In the genomic region with DNA sequence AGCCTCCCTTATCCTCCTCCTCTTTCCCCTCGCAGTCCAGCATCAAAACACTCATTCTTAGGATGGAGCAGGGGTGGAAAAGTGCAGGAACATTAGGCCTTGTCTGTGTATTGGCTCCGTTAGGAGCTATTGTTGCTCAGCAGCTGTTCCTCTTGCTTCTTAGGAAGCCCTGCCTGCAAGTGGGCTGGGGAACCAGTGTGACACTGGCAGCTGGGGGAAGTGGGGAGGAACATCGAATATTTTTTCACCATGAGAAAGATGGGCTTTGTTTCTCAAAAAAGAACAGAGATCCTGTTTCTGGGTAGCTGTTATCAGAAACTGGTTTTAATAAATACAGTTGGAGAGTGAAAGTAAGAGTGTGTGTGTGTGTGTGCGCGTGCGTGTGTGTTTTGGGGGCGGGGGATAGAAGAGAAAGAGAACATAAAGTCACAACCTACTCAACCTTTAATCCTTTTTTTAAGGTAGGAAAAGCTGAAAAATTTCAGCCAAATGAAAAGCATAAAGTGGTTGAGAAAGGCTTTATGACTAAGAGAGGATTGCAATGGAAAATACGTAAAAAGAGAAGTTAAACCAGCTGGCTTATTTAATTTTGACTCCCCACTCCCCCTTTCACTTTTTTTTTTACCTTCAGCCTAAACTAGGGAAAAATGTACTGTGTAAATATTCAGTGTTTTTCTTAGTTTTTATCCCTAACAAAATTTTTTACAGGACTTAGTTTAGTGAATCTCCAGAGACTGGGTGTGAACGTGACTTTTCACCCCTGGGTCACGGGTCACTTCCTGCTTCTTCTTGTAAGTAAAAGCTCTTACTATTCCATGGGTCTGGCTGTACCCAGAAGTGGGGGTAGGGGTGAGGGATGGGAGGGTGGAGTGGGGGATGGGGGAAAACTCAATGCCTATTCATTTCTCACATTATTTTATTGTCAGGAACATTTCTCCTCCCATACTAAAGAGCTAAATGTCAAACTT, we compare ENCODE assay signal across 8 cellular contexts.
DNase-seq lines count a peak whose midpoint lies in the region; ATAC-seq, FAIRE-seq and TF ChIP-seq lines count a peak whose summit lies in the region.

No MANE protein-coding gene starts in this region.

- peak; percentile 15 to 44; a peak in 2 of 4 replicates for TF ChIP-seq EP300 in GM12878 (IDR thresholded peaks at IDR 0.05; ENCODE audit: borderline replicate concordance in 1 of 2, control insufficient read depth in 1 of 2, low read depth in 2 of 2, low read length in 2 of 2)

- H3K79me2 ChIP-seq in GM12878 (ENCODE audit: control insufficient read depth, insufficient read depth, low read length): peaks cover 6% of the 10 kb centered on the region

- TF ChIP-seq CTCF in CD14-positive monocyte (IDR thresholded peaks at IDR 0.05) (no peak), GM12878 (IDR thresholded peaks at IDR 0.05 in 2 of 3, conservative IDR thresholded peaks at IDR 0.05 in 1 of 3; ENCODE audit: control insufficient read depth in 2 of 3, extremely low read depth in 1 of 3, insufficient read depth in 1 of 3, low read depth in 3 of 3, low read length in 3 of 3) (no peak)

- in situ Hi-C loops in GM12878 (cut with MboI): no loop called here

- CTCF ChIA-PET in GM12878 (lab: Yijun Ruan, JAX): interaction anchor here (0.7 to 8.6 kb wide), 22 partner anchors 9 to 1123 kb away, joined by 3 to 179 read pairs (median 7); no protein-coding TSS in a partner anchor

- peaks cover 0 to 3% (median 0%) of the 10 kb centered on the region in 3 donors for H3K27me3 Mint-ChIP-seq in CD14-positive monocyte (ENCODE audit: low read depth in 3 of 3)

- SMC1A ChIA-PET in GM12878 (lab: Charles Lee; ENCODE audit: uncharacterized antibody, unreplicated experiment): interaction anchor here (0.6 to 24.0 kb wide), 32 partner anchors 7 to 479 kb away, joined by 3 to 805 read pairs (median 22); a partner anchor contains a TSS

- peak overlapping the region; percentile 40 to 78 for H3K4me3 Mint-ChIP-seq in CD14-positive monocyte

- DNase-seq in CD14-positive monocyte (ENCODE audit: low spot score): peak; percentile 54
- peak; percentile 78 for DNase-seq in SIG-M5 treated with dmso at 0.1 percent for 504 hours (lab: John Stamatoyannopoulos, UW; ENCODE audit: unreplicated experiment)
- peak; percentile 86 for DNase-seq in GM12878 (ENCODE audit: low read depth, low spot score)
- peak; percentile 56 to 67 for DNase-seq in left colon
- peak; percentile 51 to 55 for DNase-seq in stimulated activated CD4-positive, alpha-beta T cell treated with anti-CD3 and anti-CD28 coated beads, Interleukin-1b, Interleukin-23, amount 100 ng/mL, for 4 hours (ENCODE audit: low read depth in 2 of 2)
- no peak for DNase-seq in islet precursor cell
- no peak for DNase-seq in NCI-H2081 treated with DMSO at 0.1 percent for 48 hours (lab: John Stamatoyannopoulos, UW)

- TF ChIP-seq POLR2A in GM12878 (IDR thresholded peaks at IDR 0.05; ENCODE audit: low read depth, low read length): peak; percentile 56; the same call in 1 of the 2 replicates

- peaks cover 52% of the 10 kb centered on the region for H3K4me1 ChIP-seq in GM12878 (ENCODE audit: control insufficient read depth, insufficient read depth, low read length)

- no peaks in the 10 kb centered on the region for H3K27me3 ChIP-seq in GM12878 (replicated peaks in 1 of 2; ENCODE audit: control insufficient read depth in 2 of 2, insufficient read depth in 2 of 2, low read length in 1 of 2)

- intact Hi-C loops in CD14-positive monocyte (cut with micrococcal nuclease): loop anchor here (5.0 to 10.0 kb wide), 5 partner anchors 71 to 1339 kb away; a partner anchor contains a TSS
- intact Hi-C loops in GM12878 (cut with micrococcal nuclease; ENCODE audit: unreplicated experiment): no loop called here
- intact Hi-C loops in left colon (cut with DNase I, micrococcal nuclease): no loop called here

- peak overlapping the region; percentile 100 for H3K27ac ChIP-seq in GM12878 (ENCODE audit: control insufficient read depth, insufficient read depth)

- TSS peak; percentile 56 for BruUV-seq in GM12878 (replicated peaks; lab: Mats Ljungman, UMichigan)

- no peak for FAIRE-seq in GM12878 (lab: Jason Lieb, UNC)

- peak overlapping the region; percentile 98 to 100 (median 99) for H3K27ac Mint-ChIP-seq in CD14-positive monocyte

- POLR2A ChIA-PET in GM12878 (lab: Charles Lee): interaction anchor here (0.6 to 9.0 kb wide), 26 partner anchors 8 to 846 kb away, joined by 3 to 170 read pairs (median 5); a partner anchor contains a TSS

- H3K4me1 Mint-ChIP-seq in CD14-positive monocyte: peaks cover 51% of the 10 kb centered on the region

- H3K9me3 Mint-ChIP-seq in CD14-positive monocyte: peaks cover 0 to 3% (median 0%) of the 10 kb centered on the region in 7 donors

- TF ChIP-seq RAD21 in GM12878 (IDR thresholded peaks at IDR 0.05; ENCODE audit: insufficient read depth, low read depth, low read length): no peak

- peaks cover 0 to 2% of the 10 kb centered on the region in 2 donors for H3K36me3 Mint-ChIP-seq in CD14-positive monocyte

- peak overlapping the region; percentile 46 for H3K4me3 ChIP-seq in GM12878

- ATAC-seq in GM21528 (IDR thresholded peaks at IDR 0.05; ENCODE audit: low FRiP score, unreplicated experiment) (peak; percentile 32), GM12878 (peak; percentile 41), left colon (peak; percentile 78)

- WGBS in GM12878 (ENCODE audit: insufficient coverage, insufficient replicate concordance, low lambda C conversion rate, missing lambda C conversion rate): 0% methylated on average over 10 of the region's 10 CpGs

- no peaks in the 10 kb centered on the region for H3K36me3 ChIP-seq in GM12878 (ENCODE audit: control insufficient read depth in 2 of 2, insufficient read depth in 2 of 2, low read length in 1 of 2)

- no peaks in the 10 kb centered on the region; the same call in 2 of the 3 replicates for H3K9me3 ChIP-seq in GM12878 (replicated peaks; ENCODE audit: control insufficient read depth, insufficient read depth, low read length)

- peak overlapping the region; percentile 93 for H3K4me2 ChIP-seq in GM12878 (ENCODE audit: control insufficient read depth, insufficient read depth)

- H4K20me1 ChIP-seq in GM12878 (ENCODE audit: control insufficient read depth, insufficient read depth): no peaks in the 10 kb centered on the region

- RAD21 ChIA-PET in GM12878 (lab: Charles Lee; ENCODE audit: unreplicated experiment): interaction anchor here (0.6 to 11.6 kb wide), 40 partner anchors 11 to 914 kb away, joined by 3 to 356 read pairs (median 7); a partner anchor contains a TSS

- H2AFZ ChIP-seq in GM12878 (ENCODE audit: control insufficient read depth, low read depth, low read length): peak overlapping the region; percentile 44

- H3K9ac ChIP-seq in GM12878 (ENCODE audit: control insufficient read depth, insufficient read depth, low read length): peak overlapping the region; percentile 75

TF ChIP-seq in GM12878, 131 proteins besides CTCF, POLR2A, EP300 and RAD21 (continues in another document):
- TF ChIP-seq ZNF24 (IDR thresholded peaks at IDR 0.05) (no peak), BMI1 (IDR thresholded peaks at IDR 0.05; ENCODE audit: borderline replicate concordance) (no peak), EED (IDR thresholded peaks at IDR 0.05; ENCODE audit: low read depth) (peak; percentile 85), ETV6 (conservative IDR thresholded peaks at IDR 0.05 in 1 of 2, IDR thresholded peaks at IDR 0.05 in 1 of 2; ENCODE audit: borderline replicate concordance in 1 of 2, low read depth in 1 of 2) (peak in 1 of 2 experiments; percentile 42; a peak in 2 of 4 replicates), WRNIP1 (IDR thresholded peaks at IDR 0.05; ENCODE audit: borderline replicate concordance, low read depth, low read length) (no peak), SUPT20H (IDR thresholded peaks at IDR 0.05; ENCODE audit: borderline replicate concordance, control insufficient read depth, low read depth, low read length) (no peak), SIN3A (IDR thresholded peaks at IDR 0.05; ENCODE audit: low read depth, low read length) (no peak), HDAC2 (IDR thresholded peaks at IDR 0.05) (no peak), RB1 (IDR thresholded peaks at IDR 0.05; ENCODE audit: borderline replicate concordance) (no peak), SIX5 (IDR thresholded peaks at IDR 0.05; ENCODE audit: low read depth, low read length, severe bottlenecking) (no peak), ZNF274 (IDR thresholded peaks at IDR 0.05; ENCODE audit: insufficient read depth, insufficient read length) (no peak)
- TF ChIP-seq, protein P1, sequence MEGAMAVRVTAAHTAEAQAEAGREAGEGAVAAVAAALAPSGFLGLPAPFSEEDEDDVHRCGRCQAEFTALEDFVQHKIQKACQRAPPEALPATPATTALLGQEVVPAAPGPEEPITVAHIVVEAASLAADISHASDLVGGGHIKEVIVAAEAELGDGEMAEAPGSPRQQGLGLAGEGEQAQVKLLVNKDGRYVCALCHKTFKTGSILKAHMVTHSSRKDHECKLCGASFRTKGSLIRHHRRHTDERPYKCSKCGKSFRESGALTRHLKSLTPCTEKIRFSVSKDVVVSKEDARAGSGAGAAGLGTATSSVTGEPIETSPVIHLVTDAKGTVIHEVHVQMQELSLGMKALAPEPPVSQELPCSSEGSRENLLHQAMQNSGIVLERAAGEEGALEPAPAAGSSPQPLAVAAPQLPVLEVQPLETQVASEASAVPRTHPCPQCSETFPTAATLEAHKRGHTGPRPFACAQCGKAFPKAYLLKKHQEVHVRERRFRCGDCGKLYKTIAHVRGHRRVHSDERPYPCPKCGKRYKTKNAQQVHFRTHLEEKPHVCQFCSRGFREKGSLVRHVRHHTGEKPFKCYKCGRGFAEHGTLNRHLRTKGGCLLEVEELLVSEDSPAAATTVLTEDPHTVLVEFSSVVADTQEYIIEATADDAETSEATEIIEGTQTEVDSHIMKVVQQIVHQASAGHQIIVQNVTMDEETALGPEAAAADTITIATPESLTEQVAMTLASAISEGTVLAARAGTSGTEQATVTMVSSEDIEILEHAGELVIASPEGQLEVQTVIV (IDR thresholded peaks at IDR 0.05; ENCODE audit: borderline replicate concordance, partially characterized antibody): no peak
- TF ChIP-seq, protein P2, sequence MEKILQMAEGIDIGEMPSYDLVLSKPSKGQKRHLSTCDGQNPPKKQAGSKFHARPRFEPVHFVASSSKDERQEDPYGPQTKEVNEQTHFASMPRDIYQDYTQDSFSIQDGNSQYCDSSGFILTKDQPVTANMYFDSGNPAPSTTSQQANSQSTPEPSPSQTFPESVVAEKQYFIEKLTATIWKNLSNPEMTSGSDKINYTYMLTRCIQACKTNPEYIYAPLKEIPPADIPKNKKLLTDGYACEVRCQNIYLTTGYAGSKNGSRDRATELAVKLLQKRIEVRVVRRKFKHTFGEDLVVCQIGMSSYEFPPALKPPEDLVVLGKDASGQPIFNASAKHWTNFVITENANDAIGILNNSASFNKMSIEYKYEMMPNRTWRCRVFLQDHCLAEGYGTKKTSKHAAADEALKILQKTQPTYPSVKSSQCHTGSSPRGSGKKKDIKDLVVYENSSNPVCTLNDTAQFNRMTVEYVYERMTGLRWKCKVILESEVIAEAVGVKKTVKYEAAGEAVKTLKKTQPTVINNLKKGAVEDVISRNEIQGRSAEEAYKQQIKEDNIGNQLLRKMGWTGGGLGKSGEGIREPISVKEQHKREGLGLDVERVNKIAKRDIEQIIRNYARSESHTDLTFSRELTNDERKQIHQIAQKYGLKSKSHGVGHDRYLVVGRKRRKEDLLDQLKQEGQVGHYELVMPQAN (conservative IDR thresholded peaks at IDR 0.05): no peak

Comparison
In these comparisons a context has a peak if more than half of its experiments do, and no peak if none do; other contexts are left out.
1. DNase-seq: peak in CD14-positive monocyte (single experiment), SIG-M5 treated with dmso at 0.1 percent for 504 hours (single experiment), GM12878 (single experiment), left colon (2 of 2) and stimulated activated CD4-positive, alpha-beta T cell treated with anti-CD3 and anti-CD28 coated beads, Interleukin-1b, Interleukin-23, amount 100 ng/mL, for 4 hours (2 of 2); none in islet precursor cell (single experiment) and NCI-H2081 treated with DMSO at 0.1 percent for 48 hours (single experiment).
2. intact Hi-C loops: an anchor here in CD14-positive monocyte (5.0 to 10.0 kb wide); none called in GM12878 and left colon.
3. Peak in every context shown above with its lines, with median percentiles within 50 percentile points of each other: ATAC-seq.